ENCODE assay signal across 10 cellular contexts in genomic region chr3:179037361-179037760, GRCh38. TPM values are rescaled to one million over a fixed set of nuclear protein-coding genes. Genes with fewer than 3 reads are reported as not detected.
DNase-seq lines count a peak whose midpoint lies in the region; TF ChIP-seq lines count a peak whose summit lies in the region.
"Had no signal": no experiment of that assay in that cellular context is flagged by ENCODE, and none has a peak within 500 bp of the region (broad histone marks: within the 10 kb centered on the region; RNA-seq: fewer than 3 reads in every experiment).

No MANE protein-coding gene starts in this region.

- peaks cover 15% of the 10 kb centered on the region for H3K36me3 Mint-ChIP-seq in activated T-cell treated with anti-CD3 and anti-CD28 coated beads, Interleukin-2, amount 50 U/mL, for 24 hours (ENCODE audit: low read depth)

- H2AFZ ChIP-seq in smooth muscle cell (ENCODE audit: low read depth) = no peak overlapping the region
- H2AFZ ChIP-seq: PC-9 had no signal

- WGBS in smooth muscle cell (ENCODE audit: low lambda C conversion rate) = 26% methylated on average over 10 of the region's 10 CpGs

- H3K9ac ChIP-seq in smooth muscle cell (ENCODE audit: low read depth) = peak overlapping the region; percentile 38

- no peaks in the 10 kb centered on the region for H3K27me3 Mint-ChIP-seq in activated T-cell treated with anti-CD3 and anti-CD28 coated beads, Interleukin-2, amount 50 U/mL, for 24 hours

- H3K9me3 Mint-ChIP-seq in activated T-cell treated with anti-CD3 and anti-CD28 coated beads, Interleukin-2, amount 50 U/mL, for 24 hours = peaks cover 5% of the 10 kb centered on the region

- no peak for TF ChIP-seq CTCF in fibroblast of pulmonary artery (IDR thresholded peaks at IDR 0.05; ENCODE audit: low read length, missing control alignments)
- no peak for TF ChIP-seq CTCF in smooth muscle cell (IDR thresholded peaks at IDR 0.05; ENCODE audit: borderline replicate concordance, insufficient read depth, poor library complexity, severe bottlenecking)

- H3K4me3 Mint-ChIP-seq in activated T-cell treated with anti-CD3 and anti-CD28 coated beads, Interleukin-2, amount 50 U/mL, for 24 hours = peak overlapping the region; percentile 53

- H3K27ac ChIP-seq in smooth muscle cell (ENCODE audit: low read depth) = peak overlapping the region; percentile 79
- H3K27ac ChIP-seq: neutrophil, PC-9 had no signal

- in situ Hi-C loops in KBM-7 (cut with MboI; ENCODE audit: low pct_unique_long_range_greater_than_20kb, low sequenced_read_pairs) = no loop called here

- peak overlapping the region; percentile 73 for H3K4me2 ChIP-seq in smooth muscle cell
- H3K4me2 ChIP-seq: PC-9 had no signal

- H3K4me1 Mint-ChIP-seq in activated T-cell treated with anti-CD3 and anti-CD28 coated beads, Interleukin-2, amount 50 U/mL, for 24 hours (ENCODE audit: low read depth) = peaks cover 12% of the 10 kb centered on the region

- no peaks in the 10 kb centered on the region for H3F3A ChIP-seq in smooth muscle cell (ENCODE audit: low read depth)

- H3K36me3 ChIP-seq in smooth muscle cell (ENCODE audit: low read depth) = no peaks in the 10 kb centered on the region
- H3K36me3 ChIP-seq: neutrophil had no signal

- H3K27ac Mint-ChIP-seq in activated T-cell treated with anti-CD3 and anti-CD28 coated beads, Interleukin-2, amount 50 U/mL, for 24 hours = peak overlapping the region; percentile 76

- H3K79me2 ChIP-seq in smooth muscle cell (ENCODE audit: low read depth) = peaks cover 57% of the 10 kb centered on the region

- peaks cover 41% of the 10 kb centered on the region for H4K20me1 ChIP-seq in smooth muscle cell (ENCODE audit: low read depth)

- H3K4me1 ChIP-seq in smooth muscle cell (ENCODE audit: low read depth) = peaks cover 12% of the 10 kb centered on the region

- H3K9me3 ChIP-seq in smooth muscle cell (replicated peaks; ENCODE audit: low read depth) = no peaks in the 10 kb centered on the region
- H3K9me3 ChIP-seq: neutrophil had no signal

- H3K4me3 ChIP-seq in fibroblast of pulmonary artery (replicated peaks; ENCODE audit: low read depth, low read length) = no peak overlapping the region
- H3K4me3 ChIP-seq in smooth muscle cell = no peak overlapping the region
- H3K4me3 ChIP-seq: PC-9 had no signal

- H3K27me3 ChIP-seq in smooth muscle cell (ENCODE audit: low read depth) = no peaks in the 10 kb centered on the region
- H3K27me3 ChIP-seq: neutrophil had no signal

- DNase-seq in KBM-7 = peak; percentile 87
- DNase-seq in activated T-cell treated with anti-CD3 and anti-CD28 coated beads, Interleukin-2, amount 50 U/mL, for 24 hours = peak; percentile 67
- DNase-seq in fibroblast of pulmonary artery (ENCODE audit: low read depth) = peak; percentile 76
- DNase-seq in smooth muscle cell (lab: John Stamatoyannopoulos, UW; ENCODE audit: unreplicated experiment) = peak; percentile 6
- no peak for DNase-seq in NCI-H1694 treated with DMSO at 0.1 percent for 48 hours (lab: John Stamatoyannopoulos, UW)
- DNase-seq in GM19238 (ENCODE audit: insufficient read length, low spot score) = no peak
- no peak for DNase-seq in mesenteric fat pad (ENCODE audit: low spot score)
- no peak for DNase-seq in NCI-H128 (lab: John Stamatoyannopoulos, UW; ENCODE audit: unreplicated experiment)

RNA-seq across cellular contexts. Expression of gene ZMAT3, which starts 34.2 kb away (rescaled TPM):
- total RNA-seq in smooth muscle cell (54.4 and 58.6 TPM in 2 replicates), mesenteric fat pad (18.6 TPM)
- polyA plus RNA-seq in smooth muscle cell = 34.8 and 43.8 TPM in 2 replicates

Comparison
In these comparisons a context has a peak if more than half of its experiments do, and no peak if none do; other contexts are left out.
1. DNase-seq: peak in KBM-7 (single experiment), activated T-cell treated with anti-CD3 and anti-CD28 coated beads, Interleukin-2, amount 50 U/mL, for 24 hours (single experiment), fibroblast of pulmonary artery (single experiment) and smooth muscle cell (single experiment); none in NCI-H1694 treated with DMSO at 0.1 percent for 48 hours (single experiment), GM19238 (single experiment), mesenteric fat pad (single experiment) and NCI-H128 (single experiment).